22 cellular contexts compared by ENCODE assay signal in the genomic region with DNA sequence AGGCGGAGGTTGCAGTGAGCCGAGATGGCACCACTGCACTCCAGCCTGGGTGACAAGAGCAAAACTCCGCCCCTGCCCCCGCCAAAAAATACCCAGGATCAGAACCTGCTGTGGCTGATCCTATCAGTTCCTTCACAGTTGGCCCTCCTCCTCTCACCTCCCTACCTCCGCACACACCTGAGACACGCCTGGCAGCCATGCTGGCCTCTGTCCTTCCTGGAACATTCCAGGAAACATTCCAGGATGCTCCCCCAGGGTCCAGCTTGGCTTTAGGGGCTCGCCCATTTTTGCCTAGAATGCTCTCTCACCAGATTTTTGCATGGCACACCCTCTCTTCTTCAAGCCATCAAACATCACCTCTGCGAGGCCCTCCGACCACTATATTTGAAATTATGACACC. TPM values are rescaled to one million over a fixed set of nuclear protein-coding genes. Genes with fewer than 3 reads are reported as not detected.
"Had no signal": no experiment of that assay in that cellular context is flagged by ENCODE, and none has a peak within 500 bp of the region (broad histone marks: within the 10 kb centered on the region; RNA-seq: fewer than 3 reads in every experiment).

No MANE protein-coding gene starts in this region.

- H2AFZ ChIP-seq: parathyroid adenoma had no signal

- H3K79me2 ChIP-seq: parathyroid adenoma had no signal

- H3K4me1 ChIP-seq: colonic mucosa, parathyroid adenoma, stomach, transverse colon had no signal

- H3K27ac ChIP-seq: colonic mucosa, heart left ventricle, parathyroid adenoma, right lobe of liver, skin epidermis, stomach, thoracic aorta, transverse colon had no signal

- DNase-seq: colonic mucosa; dermis blood vessel endothelial cell; effector CD4-positive, alpha-beta T cell; foreskin melanocyte; heart left ventricle; hippocampal formation; islet precursor cell; mammary epithelial cell; natural killer cell; psoas muscle; retina; right lobe of liver; stimulated activated CD4-positive, alpha-beta T cell treated with anti-CD3 and anti-CD28 coated beads, Interleukin-2, amount 100 ng/mL, for 24 hours; stimulated activated CD4-positive, alpha-beta T cell treated with anti-CD3 and anti-CD28 coated beads, Interleukin-4, amount 100 ng/mL, for 4 hours; stimulated activated naive B cell treated with anti-CD40 and anti-IgM and Interleukin-4, amounts not matched to agents 10 μg/mL and 1 μg/mL and 100 μg/mL, for 72 hours; stomach; substantia nigra; transverse colon had no signal

- H3K9ac ChIP-seq: parathyroid adenoma had no signal

- H3K27me3 ChIP-seq: colonic mucosa, heart left ventricle, right lobe of liver, stomach, transverse colon had no signal

- H3K36me3 ChIP-seq: colonic mucosa, heart left ventricle, right lobe of liver, stomach, thoracic aorta, transverse colon had no signal

- H3K9me3 ChIP-seq: colonic mucosa, heart left ventricle, psoas muscle, right lobe of liver, stomach, thoracic aorta, transverse colon had no signal

- H3K4me3 ChIP-seq: colonic mucosa, heart left ventricle, right lobe of liver, skin epidermis, stomach, thoracic aorta, transverse colon had no signal

RNA-seq across cellular contexts. Expression of gene RAPSN, which starts 2.1 kb away (rescaled TPM):
- total RNA-seq: cerebellum, colonic mucosa, transverse colon had no signal
